Comparison of ENCODE assay signal across 9 cellular contexts in genomic region chr11:61028135-61028729, GRCh38. TPM values are rescaled to one million over a fixed set of nuclear protein-coding genes. Genes with fewer than 3 reads are reported as not detected.
A peak's percentile ranks its signal among the peaks of the same experiment; 100 is the strongest.
DNase-seq lines count a peak whose midpoint lies in the region; ATAC-seq and TF ChIP-seq lines count a peak whose summit lies in the region.
"Had no signal": no experiment of that assay in that cellular context is flagged by ENCODE, and none has a peak within 500 bp of the region (broad histone marks: within the 10 kb centered on the region; RNA-seq: fewer than 3 reads in every experiment).

No MANE protein-coding gene starts in this region.

- no peak for TF ChIP-seq CTCF in DOHH2 (IDR thresholded peaks at IDR 0.05; ENCODE audit: low read depth, low read length, poor library complexity, severe bottlenecking)
- TF ChIP-seq CTCF in left ventricle myocardium inferior (IDR thresholded peaks at IDR 0.05; ENCODE audit: borderline replicate concordance) = no peak
- TF ChIP-seq CTCF in vagina (IDR thresholded peaks at IDR 0.05) = no peak

- peak overlapping the region; percentile 80 for H3K27ac ChIP-seq in DOHH2 (ENCODE audit: low read depth, low read length)
- no peak overlapping the region for H3K27ac ChIP-seq in left ventricle myocardium inferior (replicated peaks)
- no peak overlapping the region for H3K27ac ChIP-seq in vagina
- H3K27ac ChIP-seq: breast epithelium had no signal

- peaks cover 12% of the 10 kb centered on the region for H3K79me2 ChIP-seq in DOHH2 (ENCODE audit: control insufficient read depth, low read length)

- H3K9me3 ChIP-seq in DOHH2 (ENCODE audit: control insufficient read depth, insufficient read depth, low read length) (no peaks in the 10 kb centered on the region), left ventricle myocardium inferior (replicated peaks) (no peaks in the 10 kb centered on the region), vagina (no peaks in the 10 kb centered on the region)
- H3K9me3 ChIP-seq: breast epithelium had no signal

- H3K4me1 ChIP-seq in DOHH2 (ENCODE audit: control insufficient read depth, low read length) = peaks cover 56% of the 10 kb centered on the region
- peaks cover 22% of the 10 kb centered on the region for H3K4me1 ChIP-seq in left ventricle myocardium inferior
- no peaks in the 10 kb centered on the region for H3K4me1 ChIP-seq in vagina
- H3K4me1 ChIP-seq: breast epithelium had no signal

- H3F3A ChIP-seq in DOHH2 (ENCODE audit: control insufficient read depth, insufficient read depth) = peaks cover 23% of the 10 kb centered on the region

- peak; percentile 88 for ATAC-seq in HG02571 (IDR thresholded peaks at IDR 0.05; ENCODE audit: unreplicated experiment)

- H3K4me3 ChIP-seq in DOHH2 (ENCODE audit: low read length) (peak overlapping the region; percentile 81), left ventricle myocardium inferior (no peak overlapping the region), vagina (no peak overlapping the region)
- H3K4me3 ChIP-seq: breast epithelium had no signal

- no peaks in the 10 kb centered on the region for H4K20me1 ChIP-seq in DOHH2 (ENCODE audit: control insufficient read depth, insufficient read depth, low read depth, low read length)

- no peak for TF ChIP-seq POLR2A in vagina (IDR thresholded peaks at IDR 0.05)

- DNase-seq in NCI-H526 treated with DMSO at 0.1 percent for 48 hours (lab: John Stamatoyannopoulos, UW) = peak; percentile 45
- peak; percentile 83 for DNase-seq in activated naive CD4-positive, alpha-beta T cell treated with anti-CD3 and anti-CD28 coated beads, Interleukin-2, amount 50 U/mL, for 16 hours
- peak; percentile 68 to 72 for DNase-seq in stimulated activated CD8-positive, alpha-beta memory T cell treated with anti-CD3 and anti-CD28 coated beads, Interleukin-7, amount 100 ng/mL, for 4 hours (ENCODE audit: low read depth in 2 of 2)
- no peak for DNase-seq in left ventricle myocardium inferior
- DNase-seq in vagina (ENCODE audit: extremely low spot score in 2 of 2) = no peak
- DNase-seq in AG20443 (ENCODE audit: low spot score) = no peak

- intact Hi-C loops in left ventricle myocardium inferior (cut with micrococcal nuclease) (no loop called here), vagina (cut with DNase I) (no loop called here)

- no peaks in the 10 kb centered on the region for H3K9me2 ChIP-seq in DOHH2 (replicated peaks; ENCODE audit: control insufficient read depth, low read length)

- no peaks in the 10 kb centered on the region for H3K27me3 ChIP-seq in DOHH2 (ENCODE audit: control insufficient read depth, low read length)
- peaks cover 5% of the 10 kb centered on the region for H3K27me3 ChIP-seq in left ventricle myocardium inferior (ENCODE audit: low read depth)
- no peaks in the 10 kb centered on the region for H3K27me3 ChIP-seq in vagina
- H3K27me3 ChIP-seq: breast epithelium had no signal

- H3K36me3 ChIP-seq in DOHH2 (ENCODE audit: control insufficient read depth, low read length) = no peaks in the 10 kb centered on the region
- no peaks in the 10 kb centered on the region for H3K36me3 ChIP-seq in left ventricle myocardium inferior
- no peaks in the 10 kb centered on the region for H3K36me3 ChIP-seq in vagina
- H3K36me3 ChIP-seq: breast epithelium had no signal

- H3K4me2 ChIP-seq in DOHH2 (ENCODE audit: low read length) = peak overlapping the region; percentile 91

RNA-seq across cellular contexts. Expression of gene CD6, which starts 56.8 kb away (rescaled TPM):
- total RNA-seq in left ventricle myocardium inferior = 0.47 TPM
- total RNA-seq in vagina = 3.9 TPM

Comparison
In these comparisons a context has a peak if more than half of its experiments do, and no peak if none do; other contexts are left out.
1. DNase-seq: peak in NCI-H526 treated with DMSO at 0.1 percent for 48 hours (single experiment), activated naive CD4-positive, alpha-beta T cell treated with anti-CD3 and anti-CD28 coated beads, Interleukin-2, amount 50 U/mL, for 16 hours (single experiment) and stimulated activated CD8-positive, alpha-beta memory T cell treated with anti-CD3 and anti-CD28 coated beads, Interleukin-7, amount 100 ng/mL, for 4 hours (2 of 2); none in left ventricle myocardium inferior (single experiment), vagina (0 of 2) and AG20443 (single experiment).